In genomic region chr12:47111392-47111778, GRCh38 we compare ENCODE assay signal across 14 cellular contexts. TPM values are rescaled to one million over a fixed set of nuclear protein-coding genes. Genes with fewer than 3 reads are reported as not detected.
DNase-seq lines count a peak whose midpoint lies in the region; ATAC-seq lines count a peak whose summit lies in the region.
"Had no signal": no experiment of that assay in that cellular context is flagged by ENCODE, and none has a peak within 500 bp of the region (broad histone marks: within the 10 kb centered on the region; RNA-seq: fewer than 3 reads in every experiment).

No MANE protein-coding gene starts in this region.

- H3K27ac Mint-ChIP-seq in T-helper 17 cell, result peak overlapping the region; percentile 81
- peak overlapping the region; percentile 78 for H3K27ac Mint-ChIP-seq in activated naive CD8-positive, alpha-beta T cell treated with anti-CD3 and anti-CD28 coated beads for 36 hours

- H3K4me3 Mint-ChIP-seq in T-helper 17 cell, result peak overlapping the region; percentile 67
- H3K4me3 Mint-ChIP-seq in activated naive CD8-positive, alpha-beta T cell treated with anti-CD3 and anti-CD28 coated beads for 36 hours, result no peak overlapping the region

- H3K9me3 ChIP-seq in T-helper 17 cell (ENCODE audit: control insufficient read depth, low read length, poor library complexity, severe bottlenecking), result no peaks in the 10 kb centered on the region
- H3K9me3 ChIP-seq: neutrophil, suprapubic skin had no signal

- peak; percentile 22 for DNase-seq in stimulated activated CD4-positive, alpha-beta T cell treated with anti-CD3 and anti-CD28 coated beads, Interleukin-1b, Interleukin-23, amount 100 ng/mL, for 48 hours
- no peak for DNase-seq in stimulated activated CD4-positive, alpha-beta T cell treated with anti-CD3 and anti-CD28 coated beads, Interleukin-12 subunit alpha, Interleukin-12 subunit beta, amount 100 ng/mL, for 4 hours
- DNase-seq in T-helper 17 cell (no peak), Right ventricle myocardium superior (no peak)
- peak; percentile 25 for DNase-seq in activated naive CD8-positive, alpha-beta T cell treated with anti-CD3 and anti-CD28 coated beads for 36 hours
- no peak for DNase-seq in NK-92 treated with Interleukin-12 subunit alpha and Interleukin-12 subunit beta, amount 100 ng/mL, for 24 hours (lab: John Stamatoyannopoulos, UW)
- DNase-seq: aorta, KG1, NCI-H1105 treated with DMSO at 0.1 percent for 48 hours, NCI-H526 treated with DMSO at 0.1 percent for 48 hours had no signal

- peaks cover 21% of the 10 kb centered on the region for H3K4me1 Mint-ChIP-seq in T-helper 17 cell
- peaks cover 49% of the 10 kb centered on the region for H3K4me1 Mint-ChIP-seq in activated naive CD8-positive, alpha-beta T cell treated with anti-CD3 and anti-CD28 coated beads for 36 hours

- no peaks in the 10 kb centered on the region for H3K27me3 Mint-ChIP-seq in T-helper 17 cell
- H3K27me3 Mint-ChIP-seq in activated naive CD8-positive, alpha-beta T cell treated with anti-CD3 and anti-CD28 coated beads for 36 hours, result no peaks in the 10 kb centered on the region

- peaks cover 4% of the 10 kb centered on the region for H3K36me3 Mint-ChIP-seq in T-helper 17 cell (ENCODE audit: low read depth)
- peaks cover 38% of the 10 kb centered on the region for H3K36me3 Mint-ChIP-seq in activated naive CD8-positive, alpha-beta T cell treated with anti-CD3 and anti-CD28 coated beads for 36 hours

- no peak for ATAC-seq in T-helper 17 cell
- ATAC-seq in HG03571 (IDR thresholded peaks at IDR 0.05; ENCODE audit: unreplicated experiment), result no peak
- no peak for ATAC-seq in Right ventricle myocardium superior (ENCODE audit: poor library complexity)
- ATAC-seq: HCT116 had no signal

- H3K9me3 Mint-ChIP-seq in activated naive CD8-positive, alpha-beta T cell treated with anti-CD3 and anti-CD28 coated beads for 36 hours, result no peaks in the 10 kb centered on the region

- intact Hi-C loops in Right ventricle myocardium superior (cut with DNase I), result no loop called here

RNA-seq across cellular contexts. Expression of gene AMIGO2, which starts 31.6 kb away (rescaled TPM):
- total RNA-seq in T-helper 17 cell, result 1 to 10 TPM; 8.0 to 9.1 TPM
- 10 to 100 TPM; 19.0 to 20.6 TPM for total RNA-seq in activated naive CD8-positive, alpha-beta T cell treated with anti-CD3 and anti-CD28 coated beads for 36 hours
- 2.0 TPM for total RNA-seq in Right ventricle myocardium superior

RNA-seq across cellular contexts. Expression of gene PCED1B, which starts 32.0 kb away (rescaled TPM):
- total RNA-seq in T-helper 17 cell (10 to 100 TPM; 48.6 to 54.2 TPM), Right ventricle myocardium superior (0.67 TPM)
- 100 to 1,000 TPM; 117 TPM for total RNA-seq in activated naive CD8-positive, alpha-beta T cell treated with anti-CD3 and anti-CD28 coated beads for 36 hours

Comparison
In these comparisons a context has a peak if more than half of its experiments do, and no peak if none do; other contexts are left out.
1. DNase-seq: peak in stimulated activated CD4-positive, alpha-beta T cell treated with anti-CD3 and anti-CD28 coated beads, Interleukin-1b, Interleukin-23, amount 100 ng/mL, for 48 hours (single experiment) and activated naive CD8-positive, alpha-beta T cell treated with anti-CD3 and anti-CD28 coated beads for 36 hours (single experiment); none in stimulated activated CD4-positive, alpha-beta T cell treated with anti-CD3 and anti-CD28 coated beads, Interleukin-12 subunit alpha, Interleukin-12 subunit beta, amount 100 ng/mL, for 4 hours (single experiment), T-helper 17 cell (0 of 3), Right ventricle myocardium superior (single experiment) and NK-92 treated with Interleukin-12 subunit alpha and Interleukin-12 subunit beta, amount 100 ng/mL, for 24 hours (single experiment).
2. RNA of gene PCED1B, which starts 32.0 kb away (total RNA-seq): 117 TPM in activated naive CD8-positive, alpha-beta T cell treated with anti-CD3 and anti-CD28 coated beads for 36 hours and 48.6 to 54.2 TPM in T-helper 17 cell; 0.67 TPM in Right ventricle myocardium superior (single experiment); every median in the first group is over 10 times any median in the second.